8 cellular contexts compared by ENCODE assay signal in genomic region chr22:46537221-46537945, GRCh38. TPM values are rescaled to one million over a fixed set of nuclear protein-coding genes. Genes with fewer than 3 reads are reported as not detected.
DNase-seq lines count a peak whose midpoint lies in the region; ATAC-seq lines count a peak whose summit lies in the region.

Gene CELSR1 (minus strand): TSS chr22:46537620. CDS start chr22:46537170, 450 bp downstream.

- DNase-seq in NCI-H2196 (lab: John Stamatoyannopoulos, UW; ENCODE audit: unreplicated experiment): peak; percentile 55
- DNase-seq in NCI-H2196 treated with DMSO at 0.1 percent for 48 hours (lab: John Stamatoyannopoulos, UW; ENCODE audit: unreplicated experiment): no peak
- peak; percentile 64 for DNase-seq in NCI-H748 (lab: John Stamatoyannopoulos, UW; ENCODE audit: unreplicated experiment)
- peak; percentile 19 for DNase-seq in dermis blood vessel endothelial cell
- DNase-seq in lung microvascular endothelial cell (ENCODE audit: low read depth in 2 of 2): peak in 1 of 2 donors; percentile 81

- ATAC-seq in GM19463 (IDR thresholded peaks at IDR 0.05; ENCODE audit: unreplicated experiment) (no peak), GM21367 (IDR thresholded peaks at IDR 0.05; ENCODE audit: unreplicated experiment) (no peak), HG03521 (IDR thresholded peaks at IDR 0.05; ENCODE audit: unreplicated experiment) (no peak)

RNA-seq across cellular contexts. Expression of gene CELSR1, which starts in this region (rescaled TPM):
- 28.2 and 45.6 TPM in 2 replicates for total RNA-seq in dermis blood vessel endothelial cell
- total RNA-seq in lung microvascular endothelial cell: 15.7 and 43.1 TPM in 2 replicates
